In genomic region chr11:46905806-46906205, GRCh38 we compare ENCODE assay signal across 17 cellular contexts. TPM values are rescaled to one million over a fixed set of nuclear protein-coding genes. Genes with fewer than 3 reads are reported as not detected.
DNase-seq lines count a peak whose midpoint lies in the region; ATAC-seq and TF ChIP-seq lines count a peak whose summit lies in the region.
"Had no signal": no experiment of that assay in that cellular context is flagged by ENCODE, and none has a peak within 500 bp of the region (broad histone marks: within the 10 kb centered on the region; RNA-seq: fewer than 3 reads in every experiment).

No MANE protein-coding gene starts in this region.

- 71 to 94% methylated on average over 4 to 5 of the region's 5 CpGs for WGBS in thyroid gland, 2 donors

- no peak overlapping the region for H2AFZ ChIP-seq in GM23338

- TF ChIP-seq CTCF in GM23338 (conservative IDR thresholded peaks at IDR 0.05; ENCODE audit: low read depth in 2 of 2) (no peak), WTC11 (IDR thresholded peaks at IDR 0.05) (no peak), choroid plexus epithelial cell (conservative IDR thresholded peaks at IDR 0.05; ENCODE audit: low read depth, low read length) (no peak), osteocyte (IDR thresholded peaks at IDR 0.05) (no peak), thyroid gland (IDR thresholded peaks at IDR 0.05) (no peak)

- no peaks in the 10 kb centered on the region for H3K9me2 ChIP-seq in GM23338 (ENCODE audit: insufficient read depth)

- H3K4me1 ChIP-seq in GM23338 (ENCODE audit: insufficient read depth) (peaks cover 51% of the 10 kb centered on the region), thyroid gland (no peaks in the 10 kb centered on the region)
- H3K4me1 ChIP-seq: BE2C had no signal

- H3K27ac ChIP-seq in GM23338 (ENCODE audit: low read depth), result peak overlapping the region; percentile 91; the same call in 1 of the 2 replicates
- H3K27ac ChIP-seq in thyroid gland, result no peak overlapping the region
- H3K27ac ChIP-seq: HL-60, SK-N-MC had no signal

- POLR2A ChIA-PET in WTC11 (lab: Charles Lee), result no interaction called here

- H3K4me3 Mint-ChIP-seq in GM23338 (no peak overlapping the region; the same call in 2 of the 3 replicates), WTC11 (no peak overlapping the region), osteocyte (ENCODE audit: unreplicated experiment) (no peak overlapping the region)
- H3K4me3 Mint-ChIP-seq: CD4-positive, alpha-beta T cell had no signal

- no peaks in the 10 kb centered on the region for H3K9me3 ChIP-seq in thyroid gland
- H3K9me3 ChIP-seq: BE2C had no signal

- H3F3A ChIP-seq in GM23338 (replicated peaks; ENCODE audit: low read depth), result peaks cover 19% of the 10 kb centered on the region

- H3K4me3 ChIP-seq in GM23338 (no peak overlapping the region), choroid plexus epithelial cell (ENCODE audit: low read depth, low read length) (no peak overlapping the region), thyroid gland (replicated peaks in 1 of 3) (no peak overlapping the region)
- H3K4me3 ChIP-seq: SK-N-MC had no signal

- H3K4me2 ChIP-seq in GM23338, result no peak overlapping the region

- TF ChIP-seq POLR2A in erythroblast (IDR thresholded peaks at IDR 0.05; ENCODE audit: low read length), result no peak
- no peak for TF ChIP-seq POLR2A in thyroid gland (IDR thresholded peaks at IDR 0.05)

- H3K27ac Mint-ChIP-seq in GM23338, result peak overlapping the region; percentile 10; the same call in 1 of the 2 replicates
- peak overlapping the region; percentile 93; the same call in 1 of the 2 replicates for H3K27ac Mint-ChIP-seq in WTC11
- H3K27ac Mint-ChIP-seq in osteocyte (ENCODE audit: unreplicated experiment), result peak overlapping the region; percentile 74
- H3K27ac Mint-ChIP-seq: CD4-positive, alpha-beta T cell had no signal

- H3K9me3 Mint-ChIP-seq in GM23338 (no peaks in the 10 kb centered on the region), WTC11 (no peaks in the 10 kb centered on the region), osteocyte (ENCODE audit: unreplicated experiment) (no peaks in the 10 kb centered on the region)
- H3K9me3 Mint-ChIP-seq: CD4-positive, alpha-beta T cell had no signal

- H3K36me3 ChIP-seq in GM23338 (ENCODE audit: insufficient read depth) (no peaks in the 10 kb centered on the region), thyroid gland (no peaks in the 10 kb centered on the region)
- H3K36me3 ChIP-seq: BE2C had no signal

- peaks cover 50% of the 10 kb centered on the region for H3K79me2 ChIP-seq in GM23338 (replicated peaks; ENCODE audit: insufficient read depth)

- H3K36me3 Mint-ChIP-seq in GM23338 (ENCODE audit: low read depth) (peaks cover 30% of the 10 kb centered on the region), WTC11 (peaks cover 10% of the 10 kb centered on the region; the same call in 1 of the 2 replicates), osteocyte (ENCODE audit: unreplicated experiment) (peaks cover 2% of the 10 kb centered on the region)

- ATAC-seq in GM23338 (no peak), WTC11 (no peak), GM21619 (IDR thresholded peaks at IDR 0.05; ENCODE audit: unreplicated experiment) (no peak)
- ATAC-seq: Panc1 had no signal

- H3K27me3 Mint-ChIP-seq in GM23338 (ENCODE audit: insufficient read depth, low read depth, poor library complexity), result peaks cover 9% of the 10 kb centered on the region
- H3K27me3 Mint-ChIP-seq in WTC11 (ENCODE audit: low read depth), result no peaks in the 10 kb centered on the region
- no peaks in the 10 kb centered on the region for H3K27me3 Mint-ChIP-seq in osteocyte (ENCODE audit: unreplicated experiment)

- no peaks in the 10 kb centered on the region for H3K27me3 ChIP-seq in GM23338 (ENCODE audit: insufficient read depth)
- H3K27me3 ChIP-seq in thyroid gland, result no peaks in the 10 kb centered on the region
- H3K27me3 ChIP-seq: BE2C had no signal

- H3K4me1 Mint-ChIP-seq in GM23338 (peaks cover 58% of the 10 kb centered on the region), WTC11 (peaks cover 60% of the 10 kb centered on the region), osteocyte (ENCODE audit: unreplicated experiment) (peaks cover 55% of the 10 kb centered on the region)

- no peak for DNase-seq in GM23338 (ENCODE audit: low spot score)
- DNase-seq in WTC11 (ENCODE audit: low spot score), result no peak
- DNase-seq in choroid plexus epithelial cell (ENCODE audit: low read depth), result peak; percentile 79
- DNase-seq in osteocyte (ENCODE audit: extremely low spot score, unreplicated experiment), result no peak
- no peak for DNase-seq in erythroblast (lab: John Stamatoyannopoulos, UW)
- no peak for DNase-seq in inferior parietal cortex (ENCODE audit: extremely low spot score)
- no peak for DNase-seq in thyroid gland
- DNase-seq: 8988T; BE2C; CD4-positive, alpha-beta T cell; NCI-H1436; NCI-H2029 treated with DMSO at 0.1 percent for 48 hours; NCI-H510A treated with DMSO at 0.1 percent for 48 hours had no signal

- CTCF ChIA-PET in WTC11 (lab: Charles Lee), result interaction anchor here (0.7 to 15.5 kb wide), 3 partner anchors 11 to 248 kb away, joined by 3 to 182 read pairs (median 15); no protein-coding TSS in a partner anchor

- intact Hi-C loops in thyroid gland (cut with DNase I), result no loop called here

- H4K20me1 ChIP-seq in GM23338 (replicated peaks; ENCODE audit: insufficient read depth), result 0 out of 2 replicates have a peak, but pooled peaks cover 3% of the 10 kb centered on the region

TF ChIP-seq in WTC11, 78 proteins besides CTCF, POLR2A, EP300 and RAD21 (continues in another document):
- no peak for TF ChIP-seq AFF4 (CRISPR knock-in tag; IDR thresholded peaks at IDR 0.05; ENCODE audit: borderline replicate concordance)
- TF ChIP-seq ATF6 (CRISPR knock-in tag; IDR thresholded peaks at IDR 0.05), result no peak
- no peak for TF ChIP-seq GABPB1 (CRISPR knock-in tag; IDR thresholded peaks at IDR 0.05)
- TF ChIP-seq ZNF232 (CRISPR knock-in tag; IDR thresholded peaks at IDR 0.05), result no peak

RNA-seq across cellular contexts. Expression of gene LRP4, which starts 12.5 kb away (rescaled TPM):
- total RNA-seq in GM23338 (2014; rRNA removed; shearing (Covaris generic)), result 14.5 and 18.4 TPM in 2 replicates
- polyA plus RNA-seq in GM23338 (2016; fragmentation: Nextera tagmentation; extraction: Ambion mirVana), result 6.0 and 6.4 TPM in 2 replicates
- total RNA-seq in WTC11 (2021), result 27.6 to 39.5 TPM (median 28.0 TPM) in 3 replicates
- 49.3 and 54.1 TPM in 2 replicates for total RNA-seq in osteocyte
- 10 to 100 TPM in 1 of 4 donors, 1 to 10 TPM in 3; 2.8 to 10.3 (median 7.4) TPM for total RNA-seq in thyroid gland
- total RNA-seq: CD4-positive, alpha-beta T cell had no signal

RNA-seq across cellular contexts. Expression of gene CSTPP1, which starts 30.8 kb away (rescaled TPM):
- total RNA-seq in GM23338 (2014; rRNA removed; shearing (Covaris generic)), result 18.5 and 42.6 TPM in 2 replicates
- 22.2 and 23.5 TPM in 2 replicates for polyA plus RNA-seq in GM23338 (2016; fragmentation: Nextera tagmentation; extraction: Ambion mirVana)
- total RNA-seq in WTC11 (2021), result 23.6 to 27.6 TPM (median 27.5 TPM) in 3 replicates
- 36.9 and 37.1 TPM in 2 replicates for total RNA-seq in osteocyte
- total RNA-seq in thyroid gland, result 10 to 100 TPM; 29.4 to 65.8 (median 45.7) TPM

RNA-seq across cellular contexts. Expression of gene CKAP5, which starts 59.7 kb away (rescaled TPM):
- 120 and 135 TPM in 2 replicates for total RNA-seq in GM23338 (2014; rRNA removed; shearing (Covaris generic))
- 49.4 and 67.9 TPM in 2 replicates for polyA plus RNA-seq in GM23338 (2016; fragmentation: Nextera tagmentation; extraction: Ambion mirVana)
- total RNA-seq in WTC11 (2021) (168 to 174 TPM (median 171 TPM) in 3 replicates), osteocyte (101 and 113 TPM in 2 replicates), thyroid gland (10 to 100 TPM; 25.3 to 30.1 (median 26.8) TPM)

Comparison
In these comparisons a context has a peak if more than half of its experiments do, and no peak if none do; other contexts are left out.
1. H3K27ac Mint-ChIP-seq: peak in every context shown above with its lines; median percentile 93 in WTC11; 74 in osteocyte; 10 in GM23338.